13 cellular contexts compared by ENCODE assay signal in genomic region chr5:157473383-157474370, GRCh38. TPM values are rescaled to one million over a fixed set of nuclear protein-coding genes. Genes with fewer than 3 reads are reported as not detected.
A peak's percentile ranks its signal among the peaks of the same experiment; 100 is the strongest.
DNase-seq lines count a peak whose midpoint lies in the region; ATAC-seq, FAIRE-seq and TF ChIP-seq lines count a peak whose summit lies in the region.
"Had no signal": no experiment of that assay in that cellular context is flagged by ENCODE, and none has a peak within 500 bp of the region (broad histone marks: within the 10 kb centered on the region; RNA-seq: fewer than 3 reads in every experiment).

No MANE protein-coding gene starts in this region.

- H4K20me1 ChIP-seq in K562 (replicated peaks; ENCODE audit: control insufficient read depth, insufficient read depth, low read length), result no peaks in the 10 kb centered on the region

- no peak for FAIRE-seq in K562 (lab: Jason Lieb, UNC)
- FAIRE-seq: H1 had no signal

- no peaks in the 10 kb centered on the region for H3K9me1 ChIP-seq in K562 (ENCODE audit: control insufficient read depth, insufficient read depth, low read length)

- no peak overlapping the region for H2AK5ac ChIP-seq in mesenchymal stem cell (ENCODE audit: low read length, severe bottlenecking)

- peak; percentile 36 to 46 for DNase-seq in AML-193 (lab: John Stamatoyannopoulos, UW)
- peak; percentile 32 for DNase-seq in HS-5 (ENCODE audit: low read depth)
- no peak for DNase-seq in K562 (ENCODE audit: extremely low read depth in 1 of 4, low spot score in 3 of 4)
- DNase-seq in mesenchymal stem cell, result peak; percentile 80
- DNase-seq in effector CD4-positive, alpha-beta T cell, result no peak
- no peak for DNase-seq in DMS79 (lab: John Stamatoyannopoulos, UW)
- no peak for DNase-seq in anterior cingulate cortex (lab: John Stamatoyannopoulos, UW)
- DNase-seq: glutamatergic neuron; NCI-H1436; stimulated activated CD4-positive, alpha-beta T cell treated with anti-CD3 and anti-CD28 coated beads, Interleukin-2, amount 100 ng/mL, for 48 hours had no signal

- H3K9ac ChIP-seq in K562 (ENCODE audit: insufficient read depth in 1 of 2, low read depth in 2 of 2, low read length in 2 of 2) (no peak overlapping the region), mesenchymal stem cell (ENCODE audit: low read length) (no peak overlapping the region)

- H3K14ac ChIP-seq in mesenchymal stem cell (ENCODE audit: low read length in 2 of 2), result peak overlapping the region in 1 of 2 experiments; percentile 37

- no peaks in the 10 kb centered on the region for H3K36me3 ChIP-seq in K562 (ENCODE audit: control insufficient read depth, insufficient read depth, low read length)
- peaks cover 0 to 22% of the 10 kb centered on the region in 2 experiments for H3K36me3 ChIP-seq in mesenchymal stem cell (ENCODE audit: control insufficient read depth in 1 of 2, insufficient read depth in 2 of 2, low read depth in 1 of 2, low read length in 2 of 2)
- H3K36me3 ChIP-seq: breast epithelium had no signal

- no peak overlapping the region for H3K4me3 ChIP-seq in K562
- H3K4me3 ChIP-seq in mesenchymal stem cell (ENCODE audit: insufficient read depth in 1 of 2, low read depth in 1 of 2, low read length in 2 of 2), result no peak overlapping the region
- H3K4me3 ChIP-seq: breast epithelium had no signal

- H3K79me2 ChIP-seq in K562 (ENCODE audit: control insufficient read depth, insufficient read depth, low read length), result no peaks in the 10 kb centered on the region

- no peak for TF ChIP-seq EP300 in K562 (IDR thresholded peaks at IDR 0.05; ENCODE audit: low read length)

- in situ Hi-C loops in K562 (cut with MboI), result loop anchor here (10.0 kb wide), 1 partner anchor 229 kb away; no protein-coding TSS in a partner anchor

- H2BK15ac ChIP-seq in mesenchymal stem cell (ENCODE audit: low read depth, poor library complexity, severe bottlenecking), result no peak overlapping the region

- no peak overlapping the region for H4K8ac ChIP-seq in mesenchymal stem cell (ENCODE audit: low read length)

- H3K27me3 ChIP-seq in K562 (ENCODE audit: control insufficient read depth in 2 of 2, insufficient read depth in 2 of 2, low read length in 2 of 2) (0 out of 5 replicates have a peak, but pooled peaks cover 0 to 5% of the 10 kb centered on the region in 2 experiments), mesenchymal stem cell (ENCODE audit: control insufficient read depth in 1 of 2, insufficient read depth in 1 of 2, low read length in 2 of 2) (no peaks in the 10 kb centered on the region)
- H3K27me3 ChIP-seq: breast epithelium had no signal

- no peak overlapping the region for H4K91ac ChIP-seq in mesenchymal stem cell (ENCODE audit: low read length)

- intact Hi-C loops in K562 (cut with micrococcal nuclease), result loop anchor here (5.0 kb wide), 1 partner anchor 131 kb away; no protein-coding TSS in a partner anchor

- H2AFZ ChIP-seq in K562 (ENCODE audit: low read depth, low read length) (no peak overlapping the region), mesenchymal stem cell (ENCODE audit: low read depth, low read length) (no peak overlapping the region)

- WGBS in K562 (ENCODE audit: insufficient coverage, low coverage, missing lambda C conversion rate), result 6% methylated on average over 7 of the region's 7 CpGs
- WGBS in mesenchymal stem cell, result 45% methylated on average over 7 of the region's 7 CpGs

- TF ChIP-seq RAD21 in K562 (CRISPR knock-in tag; conservative IDR thresholded peaks at IDR 0.05 in 1 of 2, IDR thresholded peaks at IDR 0.05 in 1 of 2), result no peak

- H2BK12ac ChIP-seq in mesenchymal stem cell (ENCODE audit: low read length in 2 of 2), result peak overlapping the region in 1 of 2 experiments; percentile 2

- no peak overlapping the region for H3K23ac ChIP-seq in mesenchymal stem cell (ENCODE audit: low read length in 2 of 2)

- H3K27ac ChIP-seq in K562 (ENCODE audit: extremely low read depth, low read depth, low read length) (no peak overlapping the region), mesenchymal stem cell (ENCODE audit: low read length, poor library complexity, severe bottlenecking) (no peak overlapping the region)
- H3K27ac ChIP-seq: breast epithelium had no signal

- peaks cover 15% of the 10 kb centered on the region for H3K79me1 ChIP-seq in mesenchymal stem cell (replicated peaks; ENCODE audit: low read length, poor library complexity, severe bottlenecking)

- H3K4me2 ChIP-seq in K562 (ENCODE audit: insufficient read depth, low read length) (no peak overlapping the region), mesenchymal stem cell (ENCODE audit: low read length, poor library complexity, severe bottlenecking) (no peak overlapping the region)

- H3K9me3 ChIP-seq in K562 (replicated peaks; ENCODE audit: control insufficient read depth, insufficient read depth, low read depth, low read length) (no peaks in the 10 kb centered on the region), mesenchymal stem cell (ENCODE audit: control insufficient read depth, low read length) (no peaks in the 10 kb centered on the region)
- H3K9me3 ChIP-seq: breast epithelium had no signal

- CTCF ChIA-PET in K562 (lab: Yijun Ruan, JAX; ENCODE audit: low intra/inter-chr PET ratio), result no interaction called here

- no peak overlapping the region for H3K4ac ChIP-seq in mesenchymal stem cell (ENCODE audit: low read depth in 1 of 2, low read length in 2 of 2)

- no peak overlapping the region for H2BK120ac ChIP-seq in mesenchymal stem cell (ENCODE audit: low read depth, low read length)

- no peak for TF ChIP-seq CTCF in K562 (IDR thresholded peaks at IDR 0.05 in 2 of 3, conservative IDR thresholded peaks at IDR 0.05 in 1 of 3; ENCODE audit: insufficient read depth in 2 of 3, low read depth in 1 of 3, low read length in 3 of 3)

- H3K4me1 ChIP-seq in K562 (replicated peaks in 1 of 2; ENCODE audit: control insufficient read depth in 2 of 2, insufficient read depth in 2 of 2, low read length in 2 of 2) (no peaks in the 10 kb centered on the region), mesenchymal stem cell (ENCODE audit: control insufficient read depth, insufficient read depth, low read depth, low read length) (peaks cover 4% of the 10 kb centered on the region)
- H3K4me1 ChIP-seq: breast epithelium had no signal

- H3K18ac ChIP-seq in mesenchymal stem cell (ENCODE audit: low read depth in 1 of 2, low read length in 2 of 2), result peak overlapping the region; percentile 5 to 68

- no peak for TF ChIP-seq POLR2A in K562 (conservative IDR thresholded peaks at IDR 0.05)

- POLR2A ChIA-PET in K562 (lab: Yijun Ruan, JAX), result no interaction called here

- H2BK5ac ChIP-seq in mesenchymal stem cell (ENCODE audit: low read depth, low read length, poor library complexity, severe bottlenecking), result no peak overlapping the region

- no peak for ATAC-seq in K562
- no peak for ATAC-seq in HG03565 (IDR thresholded peaks at IDR 0.05; ENCODE audit: unreplicated experiment)

- no TSS peak for BruUV-seq in K562 (replicated peaks; lab: Mats Ljungman, UMichigan)

TF ChIP-seq in K562, 482 proteins besides CTCF, POLR2A, EP300 and RAD21 (continues in another document):
- TF ChIP-seq ELF1 (tag; IDR thresholded peaks at IDR 0.05) (0 out of 2 replicates have a peak, but pooled peaks have one; percentile 43), PTTG1 (tag; IDR thresholded peaks at IDR 0.05; ENCODE audit: low read depth) (no peak), ARHGAP35 (IDR thresholded peaks at IDR 0.05; ENCODE audit: partially characterized antibody) (no peak), ZSCAN29 (IDR thresholded peaks at IDR 0.05) (no peak), KHSRP (IDR thresholded peaks at IDR 0.05) (no peak), POLR2G (IDR thresholded peaks at IDR 0.05; ENCODE audit: low read depth, low read length) (no peak), CBFA2T3 (IDR thresholded peaks at IDR 0.05) (0 out of 2 replicates have a peak, but pooled peaks have one; percentile 18), JUN (IDR thresholded peaks at IDR 0.05; ENCODE audit: borderline replicate concordance, low read depth, low read length) (no peak), JUN (CRISPR knock-in tag; IDR thresholded peaks at IDR 0.05; ENCODE audit: borderline replicate concordance) (no peak), ETV1 (tag; conservative IDR thresholded peaks at IDR 0.05; ENCODE audit: low read depth) (0 out of 2 replicates have a peak, but pooled peaks have one; percentile 34), TCF3 (CRISPR knock-in tag; IDR thresholded peaks at IDR 0.05) (peak; percentile 46), ZNF740 (CRISPR knock-in tag; IDR thresholded peaks at IDR 0.05) (no peak), ZNF740 (tag; IDR thresholded peaks at IDR 0.05) (no peak), MCM7 (IDR thresholded peaks at IDR 0.05) (no peak), ZNF778 (CRISPR knock-in tag; IDR thresholded peaks at IDR 0.05) (no peak), KAT7 (CRISPR knock-in tag; IDR thresholded peaks at IDR 0.05; ENCODE audit: borderline replicate concordance) (no peak)

RNA-seq across cellular contexts. Expression of gene NIPAL4, which starts 13.7 kb away (rescaled TPM):
- total RNA-seq in K562 (2011; cell fraction: chromatin; rRNA removed; ENCODE audit: low replicate concordance), result not detected in 2 replicates
- total RNA-seq in K562 (2011; cell fraction: nucleolus; rRNA removed), result not detected in 2 replicates
- total RNA-seq in K562 (2011; cell fraction: nucleoplasm; rRNA removed), result not detected in 2 replicates
- total RNA-seq in K562 (2014; rRNA removed) (not detected in 2 replicates), K562 (2014; rRNA removed; fragmentation: Illumina TruSeq; extraction: Trizol) (not detected in 2 replicates), K562 (2015; rRNA removed; fragmentation: Illumina TruSeq; extraction: Trizol) (not detected in 2 replicates), K562 (2021) (not detected in 2 replicates)
- polyA plus RNA-seq in K562 (2011; rRNA removed) (not detected in 2 replicates), K562 (2014; fragmentation: Illumina TruSeq; extraction: Trizol) (not detected in 2 replicates), K562 (2014; fragmentation: Nextera tagmentation; extraction: Ambion mirVana) (not detected), K562 (2014; rRNA removed) (not detected in 2 replicates)
- not detected in 2 replicates for polyA plus RNA-seq in K562 (2011; cell fraction: cytosol; rRNA removed)
- not detected in 2 replicates for polyA plus RNA-seq in K562 (2011; cell fraction: nucleus; rRNA removed)
- not detected in 2 replicates for polyA plus RNA-seq in K562 (2012)
- not detected in 2 replicates for polyA minus RNA-seq in K562 (2011; rRNA and poly(A)+ RNA removed)
- polyA minus RNA-seq in K562 (2011; cell fraction: cytosol; rRNA and poly(A)+ RNA removed), result not detected in 2 replicates
- polyA minus RNA-seq in K562 (2011; cell fraction: nucleus; rRNA and poly(A)+ RNA removed), result not detected in 2 replicates
- polyA plus RNA-seq in mesenchymal stem cell (2013, experiment 1 of 2), result 2.2 TPM
- 2.2 TPM for polyA plus RNA-seq in mesenchymal stem cell (2013, experiment 2 of 2)

Comparison
In these comparisons a context has a peak if more than half of its experiments do, and no peak if none do; other contexts are left out.
1. DNase-seq: peak in AML-193 (2 of 2), HS-5 (single experiment) and mesenchymal stem cell (single experiment); none in K562 (0 of 4), effector CD4-positive, alpha-beta T cell (single experiment), DMS79 (single experiment) and anterior cingulate cortex (0 of 58).